Comparison of ENCODE assay signal across 34 cellular contexts in genomic region chr9:1962036-1962535, GRCh38.
"Had no signal": no experiment of that assay in that cellular context is flagged by ENCODE, and none has a peak within 500 bp of the region (broad histone marks: within the 10 kb centered on the region; RNA-seq: fewer than 3 reads in every experiment).

No MANE protein-coding gene starts in this region.

- H3K27me3 Mint-ChIP-seq: activated naive CD4-positive, alpha-beta T cell treated with anti-CD3 and anti-CD28 coated beads, Interleukin-2, amount 50 U/mL, for 24 hours; activated T-helper 17 cell treated with anti-CD3 and anti-CD28 coated beads, Interleukin-2, amount 50 U/mL, for 72 hours had no signal

- H3K27ac ChIP-seq: ascending aorta, cardiac muscle cell, VCaP had no signal

- H3K36me3 ChIP-seq: ascending aorta, cardiac muscle cell, MG63 had no signal

- H3K27ac Mint-ChIP-seq: activated B cell treated with CpG ODN at 0.5 μM for 24 hours; activated CD4-positive, alpha-beta memory T cell treated with anti-CD3 and anti-CD28 coated beads for 36 hours; activated CD8-positive, alpha-beta memory T cell treated with anti-CD3 and anti-CD28 coated beads, Interleukin-2, amount 10 ng/mL, durations not matched to agents 7 days and 5 days; activated naive CD4-positive, alpha-beta T cell treated with anti-CD3 and anti-CD28 coated beads, Interleukin-2, amount 50 U/mL, for 24 hours; activated naive CD8-positive, alpha-beta T cell treated with anti-CD3 and anti-CD28 coated beads, Interleukin-2, amount 10 ng/mL, durations not matched to agents 7 days and 5 days; activated T-cell treated with anti-CD3 and anti-CD28 coated beads, Interleukin-2, amount 50 U/mL, for 72 hours; activated T-helper 17 cell treated with anti-CD3 and anti-CD28 coated beads, Interleukin-2, amount 50 U/mL, for 72 hours had no signal

- DNase-seq: activated B cell treated with CpG ODN at 0.5 μM for 24 hours; activated CD4-positive, alpha-beta memory T cell treated with anti-CD3 and anti-CD28 coated beads for 36 hours; activated CD4-positive, alpha-beta T cell treated with anti-CD3 and anti-CD28 coated beads for 4 hours; activated CD4-positive, alpha-beta T cell treated with anti-CD3 and anti-CD28 coated beads, Interleukin-2, amount 50 U/mL, for 1 hour; activated CD4-positive, CD25-positive, alpha-beta regulatory T cell treated with anti-CD3 and anti-CD28 coated beads, Interleukin-2, amount 50 U/mL, for 72 hours; activated CD8-positive, alpha-beta memory T cell treated with anti-CD3 and anti-CD28 coated beads for 24 hours; activated CD8-positive, alpha-beta memory T cell treated with anti-CD3 and anti-CD28 coated beads, Interleukin-2, amount 10 ng/mL, durations not matched to agents 7 days and 5 days; activated CD8-positive, alpha-beta memory T cell treated with anti-CD3 and anti-CD28 coated beads, Interleukin-2, amount 50 U/mL, for 48 hours; activated effector memory CD4-positive, alpha-beta T cell treated with anti-CD3 and anti-CD28 coated beads, Interleukin-2, amount 50 U/mL, for 16 hours; activated naive CD4-positive, alpha-beta T cell; activated naive CD8-positive, alpha-beta T cell treated with anti-CD3 and anti-CD28 coated beads, Interleukin-2, amount 10 ng/mL, durations not matched to agents 7 days and 5 days; activated T-cell treated with anti-CD3 and anti-CD28 coated beads, Interleukin-2, amount 50 U/mL, for 72 hours; amygdala; Kasumi-1; KG1; MG63; MV-4-11; NCI-H1092; NCI-H1436 treated with DMSO at 0.1 percent for 48 hours; NCI-H1694 treated with DMSO at 0.1 percent for 48 hours; NCI-H2029; NCI-H345; NCI-H524 treated with DMSO at 0.1 percent for 48 hours; SIG-M5; SW 1271; T-helper 1 cell; T-helper 2 cell; T-helper 9 cell had no signal

- H3K9me3 ChIP-seq: ascending aorta, MG63 had no signal

- H3K27me3 ChIP-seq: ascending aorta, cardiac muscle cell, MG63 had no signal

- H3K4me3 Mint-ChIP-seq: activated B cell treated with CpG ODN at 0.5 μM for 24 hours; activated CD4-positive, alpha-beta memory T cell treated with anti-CD3 and anti-CD28 coated beads for 36 hours; activated CD8-positive, alpha-beta memory T cell treated with anti-CD3 and anti-CD28 coated beads, Interleukin-2, amount 10 ng/mL, durations not matched to agents 7 days and 5 days; activated naive CD4-positive, alpha-beta T cell treated with anti-CD3 and anti-CD28 coated beads, Interleukin-2, amount 50 U/mL, for 24 hours; activated naive CD8-positive, alpha-beta T cell treated with anti-CD3 and anti-CD28 coated beads, Interleukin-2, amount 10 ng/mL, durations not matched to agents 7 days and 5 days; activated T-cell treated with anti-CD3 and anti-CD28 coated beads, Interleukin-2, amount 50 U/mL, for 72 hours; activated T-helper 17 cell treated with anti-CD3 and anti-CD28 coated beads, Interleukin-2, amount 50 U/mL, for 72 hours had no signal

- H3K4me1 Mint-ChIP-seq: activated B cell treated with CpG ODN at 0.5 μM for 24 hours; activated CD8-positive, alpha-beta memory T cell treated with anti-CD3 and anti-CD28 coated beads, Interleukin-2, amount 10 ng/mL, durations not matched to agents 7 days and 5 days; activated naive CD4-positive, alpha-beta T cell treated with anti-CD3 and anti-CD28 coated beads, Interleukin-2, amount 50 U/mL, for 24 hours; activated naive CD8-positive, alpha-beta T cell treated with anti-CD3 and anti-CD28 coated beads, Interleukin-2, amount 10 ng/mL, durations not matched to agents 7 days and 5 days; activated T-helper 17 cell treated with anti-CD3 and anti-CD28 coated beads, Interleukin-2, amount 50 U/mL, for 72 hours had no signal

- H3K4me1 ChIP-seq: ascending aorta had no signal

- H3K36me3 Mint-ChIP-seq: activated CD4-positive, alpha-beta memory T cell treated with anti-CD3 and anti-CD28 coated beads for 36 hours; activated CD8-positive, alpha-beta memory T cell treated with anti-CD3 and anti-CD28 coated beads, Interleukin-2, amount 10 ng/mL, durations not matched to agents 7 days and 5 days; activated naive CD4-positive, alpha-beta T cell treated with anti-CD3 and anti-CD28 coated beads, Interleukin-2, amount 50 U/mL, for 24 hours; activated naive CD8-positive, alpha-beta T cell treated with anti-CD3 and anti-CD28 coated beads, Interleukin-2, amount 10 ng/mL, durations not matched to agents 7 days and 5 days had no signal

- H3K9me3 Mint-ChIP-seq: activated B cell treated with CpG ODN at 0.5 μM for 24 hours; activated CD4-positive, alpha-beta memory T cell treated with anti-CD3 and anti-CD28 coated beads for 36 hours; activated naive CD4-positive, alpha-beta T cell treated with anti-CD3 and anti-CD28 coated beads, Interleukin-2, amount 50 U/mL, for 24 hours; activated naive CD8-positive, alpha-beta T cell treated with anti-CD3 and anti-CD28 coated beads, Interleukin-2, amount 10 ng/mL, durations not matched to agents 7 days and 5 days; activated T-cell treated with anti-CD3 and anti-CD28 coated beads, Interleukin-2, amount 50 U/mL, for 72 hours; activated T-helper 17 cell treated with anti-CD3 and anti-CD28 coated beads, Interleukin-2, amount 50 U/mL, for 72 hours had no signal

- ATAC-seq: activated CD8-positive, alpha-beta memory T cell treated with anti-CD3 and anti-CD28 coated beads, Interleukin-2, amount 10 ng/mL, durations not matched to agents 7 days and 5 days; activated T-cell treated with anti-CD3 and anti-CD28 coated beads, Interleukin-2, amount 50 U/mL, for 72 hours; activated T-helper 17 cell treated with anti-CD3 and anti-CD28 coated beads, Interleukin-2, amount 50 U/mL, for 72 hours; Panc1 had no signal

- H3K4me3 ChIP-seq: ascending aorta, cardiac muscle cell, MG63 had no signal
